ENCODE assay signal across 13 cellular contexts in the genomic region with DNA sequence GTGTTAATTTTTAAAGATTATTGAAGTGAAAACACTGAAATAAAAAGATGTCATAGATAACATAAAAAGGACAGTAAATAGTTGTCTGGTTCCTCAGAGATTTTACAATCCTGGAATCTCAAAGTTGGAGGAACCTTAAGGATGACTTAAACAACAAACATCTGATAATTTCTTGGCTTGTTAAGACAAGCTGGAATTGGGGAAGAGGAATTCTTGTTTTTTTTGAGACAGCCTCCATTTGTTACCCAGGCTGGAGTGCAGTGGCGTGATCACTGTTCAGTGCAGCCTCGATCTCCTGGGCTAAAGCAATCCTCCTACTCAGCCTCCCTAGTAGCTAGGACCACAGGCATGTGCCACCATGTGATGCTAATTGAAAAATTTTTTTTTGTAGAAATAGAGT. TPM values are rescaled to one million over a fixed set of nuclear protein-coding genes. Genes with fewer than 3 reads are reported as not detected.
DNase-seq lines count a peak whose midpoint lies in the region; ATAC-seq and TF ChIP-seq lines count a peak whose summit lies in the region.
"Had no signal": no experiment of that assay in that cellular context is flagged by ENCODE, and none has a peak within 500 bp of the region (broad histone marks: within the 10 kb centered on the region; RNA-seq: fewer than 3 reads in every experiment).

No MANE protein-coding gene starts in this region.

- no peaks in the 10 kb centered on the region for H3K27me3 ChIP-seq in breast epithelium
- H3K27me3 ChIP-seq: brain microvascular endothelial cell, esophagus squamous epithelium, tibial artery had no signal

- TF ChIP-seq CTCF in MCF 10A (IDR thresholded peaks at IDR 0.05; ENCODE audit: unreplicated experiment) (no peak), breast epithelium (IDR thresholded peaks at IDR 0.05) (no peak), fibroblast of pulmonary artery (IDR thresholded peaks at IDR 0.05; ENCODE audit: low read length, missing control alignments) (no peak)

- H3K27me3 Mint-ChIP-seq in MCF 10A (ENCODE audit: insufficient read depth, unreplicated experiment) (no peaks in the 10 kb centered on the region), T-cell (no peaks in the 10 kb centered on the region)

- no peaks in the 10 kb centered on the region for H3K9me3 ChIP-seq in breast epithelium
- H3K9me3 ChIP-seq: esophagus squamous epithelium, tibial artery had no signal

- peaks cover 0 to 7% of the 10 kb centered on the region in 2 donors for H3K4me1 ChIP-seq in breast epithelium

- no TSS peak for BruUV-seq in MCF 10A (replicated peaks; lab: Mats Ljungman, UMichigan)

- TF ChIP-seq POLR2A in breast epithelium (IDR thresholded peaks at IDR 0.05): no peak

- no peaks in the 10 kb centered on the region for H3K36me3 ChIP-seq in breast epithelium

- intact Hi-C loops in MCF 10A (cut with micrococcal nuclease): loop anchor here (5.0 kb wide), 2 partner anchors 147 to 167 kb away; no protein-coding TSS in a partner anchor
- intact Hi-C loops in breast epithelium (cut with DNase I; ENCODE audit: low total_unique reads): no loop called here

- H3K27ac Mint-ChIP-seq in MCF 10A (ENCODE audit: low read depth, unreplicated experiment) (peak overlapping the region; percentile 93), T-cell (peak overlapping the region; percentile 96 to 99)

- DNase-seq in MCF 10A (ENCODE audit: unreplicated experiment): no peak
- DNase-seq in breast epithelium (ENCODE audit: low spot score in 2 of 2): no peak
- DNase-seq in T-cell: no peak
- no peak for DNase-seq in fibroblast of pulmonary artery (ENCODE audit: low read depth)
- DNase-seq in iPS-NIHi7 (ENCODE audit: extremely low spot score): no peak
- DNase-seq: brain microvascular endothelial cell, C1 segment of cervical spinal cord, esophagus squamous epithelium, NCI-H1694, tibial artery had no signal

- H3K4me1 Mint-ChIP-seq in MCF 10A (ENCODE audit: insufficient read depth, unreplicated experiment) (peaks cover 35% of the 10 kb centered on the region), T-cell (peaks cover 52 to 58% (median 56%) of the 10 kb centered on the region in 3 donors)

- POLR2A ChIA-PET in MCF 10A (lab: Yijun Ruan, JAX): interaction anchor here (0.7 to 6.0 kb wide), 11 partner anchors 11 to 161 kb away, joined by 3 to 95 read pairs (median 4); a partner anchor contains a TSS
- POLR2A ChIA-PET in T-cell (lab: Charles Lee): interaction anchor here in 1 of 2 donors (0.7 to 1.2 kb wide), 2 partner anchors 61 to 160 kb away, joined by 4 to 8 read pairs; a partner anchor contains a TSS

- peak overlapping the region in 1 of 2 donors; percentile 12 for H3K27ac ChIP-seq in breast epithelium

- H3K4me3 ChIP-seq in breast epithelium (no peak overlapping the region), fibroblast of pulmonary artery (replicated peaks; ENCODE audit: low read depth, low read length) (peak overlapping the region; percentile 89)
- H3K4me3 ChIP-seq: tibial artery had no signal

- ATAC-seq in T-cell (replicated peaks in 1 of 4) (no peak), GM21737 (IDR thresholded peaks at IDR 0.05; ENCODE audit: unreplicated experiment) (no peak), GM21576 (IDR thresholded peaks at IDR 0.05; ENCODE audit: unreplicated experiment) (no peak), GM21381 (IDR thresholded peaks at IDR 0.05; ENCODE audit: unreplicated experiment) (no peak)

- H3K4me3 Mint-ChIP-seq in MCF 10A (ENCODE audit: unreplicated experiment): peak overlapping the region; percentile 82
- peak overlapping the region; percentile 92 to 99 (median 99) for H3K4me3 Mint-ChIP-seq in T-cell

- no peaks in the 10 kb centered on the region for H3K9me3 Mint-ChIP-seq in MCF 10A (ENCODE audit: unreplicated experiment)
- no peaks in the 10 kb centered on the region for H3K9me3 Mint-ChIP-seq in T-cell

- H3K36me3 Mint-ChIP-seq in MCF 10A (ENCODE audit: insufficient read depth, unreplicated experiment) (peaks cover 44% of the 10 kb centered on the region), T-cell (peaks cover 9% of the 10 kb centered on the region)

- CTCF ChIA-PET in MCF 10A (lab: Yijun Ruan, JAX) (interaction anchor here (0.6 to 1.1 kb wide), 4 partner anchors 12 to 142 kb away, joined by 3 to 5 read pairs (median 3); no protein-coding TSS in a partner anchor), T-cell (lab: Charles Lee) (interaction anchor here in 1 of 2 donors (0.7 kb wide), 1 partner anchor 320 kb away, joined by 3 read pairs; a partner anchor contains a TSS)

RNA-seq across cellular contexts. Expression of a gene that starts 2.3 kb away (rescaled TPM):
- total RNA-seq in MCF 10A (2022): 74.0 and 76.0 TPM in 2 replicates
- 10 to 100 TPM; 47.8 to 71.1 (median 59.0) TPM for total RNA-seq in breast epithelium
- total RNA-seq in T-cell: 10 to 100 TPM; 39.5 to 77.3 (median 40.3) TPM

RNA-seq across cellular contexts. Expression of a gene that starts 37.3 kb away (rescaled TPM):
- total RNA-seq in MCF 10A (2022) (9.2 and 13.1 TPM in 2 replicates), breast epithelium (10 to 100 TPM; 11.5 to 14.6 (median 12.3) TPM), T-cell (1 to 10 TPM; 1.3 to 3.5 (median 2.9) TPM)
